In genomic region chr6:131029661-131030297, GRCh38 we compare ENCODE assay signal across 1 cellular context.
TF ChIP-seq lines count a peak whose summit lies in the region.

No MANE protein-coding gene starts in this region.

TF ChIP-seq in GM23338, 12 proteins besides CTCF, POLR2A, EP300 and RAD21 (continued from another document):
- TF ChIP-seq ZNF462 (CRISPR knock-in tag; IDR thresholded peaks at IDR 0.05) (no peak), POLR2AphosphoS5 (IDR thresholded peaks at IDR 0.05; ENCODE audit: low read depth) (no peak), JUNB (IDR thresholded peaks at IDR 0.05; ENCODE audit: unreplicated experiment) (no peak)
